20 cellular contexts compared by ENCODE assay signal in genomic region chr17:45036696-45037095, GRCh38. TPM values are rescaled to one million over a fixed set of nuclear protein-coding genes. Genes with fewer than 3 reads are reported as not detected.
DNase-seq lines count a peak whose midpoint lies in the region; ATAC-seq and TF ChIP-seq lines count a peak whose summit lies in the region.
"Had no signal": no experiment of that assay in that cellular context is flagged by ENCODE, and none has a peak within 500 bp of the region (broad histone marks: within the 10 kb centered on the region; RNA-seq: fewer than 3 reads in every experiment).

No MANE protein-coding gene starts in this region.

- intact Hi-C loops in transverse colon (cut with DNase I; ENCODE audit: low total_unique reads), result no loop called here

- H3K4me1 ChIP-seq in mesendoderm (ENCODE audit: control insufficient read depth, low read depth, low read length) (no peaks in the 10 kb centered on the region), transverse colon (peaks cover 19 to 53% (median 25%) of the 10 kb centered on the region in 4 donors)
- H3K4me1 ChIP-seq: SJSA1 had no signal

- no peak overlapping the region for H3K9ac ChIP-seq in mesendoderm (ENCODE audit: low read length)

- no peak overlapping the region for H2AK5ac ChIP-seq in mesendoderm (ENCODE audit: low read length)

- H3K56ac ChIP-seq in mesendoderm (ENCODE audit: low read length), result peak overlapping the region; percentile 34

- no peak for TF ChIP-seq POLR2A in transverse colon (IDR thresholded peaks at IDR 0.05)

- H3K9me3 ChIP-seq in WERI-Rb-1 (ENCODE audit: severe bottlenecking), result no peaks in the 10 kb centered on the region
- H3K9me3 ChIP-seq in transverse colon, result no peaks in the 10 kb centered on the region
- H3K9me3 ChIP-seq: BE2C, SJSA1 had no signal

- no peak overlapping the region for H3K4me3 ChIP-seq in WERI-Rb-1 (ENCODE audit: low read depth, low read length)
- no peak overlapping the region for H3K4me3 ChIP-seq in mesendoderm (ENCODE audit: low read length)
- H3K4me3 ChIP-seq in transverse colon, result no peak overlapping the region
- H3K4me3 ChIP-seq: SJSA1 had no signal

- H3K4me2 ChIP-seq in mesendoderm (ENCODE audit: low read length), result no peak overlapping the region

- H3K36me3 ChIP-seq in WERI-Rb-1, result peaks cover 43% of the 10 kb centered on the region
- no peaks in the 10 kb centered on the region for H3K36me3 ChIP-seq in mesendoderm (ENCODE audit: control insufficient read depth, insufficient read depth, low read length)
- no peaks in the 10 kb centered on the region for H3K36me3 ChIP-seq in transverse colon

- in situ Hi-C loops in transverse colon (cut with MboI; ENCODE audit: low pct_ligation_motif_present in 1 of 4, low pct_unique_long_range_greater_than_20kb in 1 of 4, low sequenced_read_pairs in 3 of 4), result no loop called here

- H3K79me1 ChIP-seq in mesendoderm (ENCODE audit: low read length), result peaks cover 8% of the 10 kb centered on the region

- no peak overlapping the region for H2BK5ac ChIP-seq in mesendoderm (ENCODE audit: low read length)

- no peak for TF ChIP-seq EP300 in transverse colon (IDR thresholded peaks at IDR 0.05; ENCODE audit: low read depth)

- TF ChIP-seq CTCF in WERI-Rb-1 (IDR thresholded peaks at IDR 0.05; ENCODE audit: low read depth, low read length) (no peak), transverse colon (IDR thresholded peaks at IDR 0.05) (no peak)

- peak overlapping the region; percentile 66 for H3K23ac ChIP-seq in mesendoderm (ENCODE audit: low read length)

- H3K27me3 ChIP-seq in WERI-Rb-1 (ENCODE audit: insufficient read depth, low read depth, severe bottlenecking), result no peaks in the 10 kb centered on the region
- H3K27me3 ChIP-seq in mesendoderm (ENCODE audit: insufficient read depth, low read length, poor library complexity), result no peaks in the 10 kb centered on the region
- no peaks in the 10 kb centered on the region for H3K27me3 ChIP-seq in transverse colon
- H3K27me3 ChIP-seq: BE2C, SJSA1 had no signal

- ATAC-seq in GM21381 (IDR thresholded peaks at IDR 0.05; ENCODE audit: unreplicated experiment) (no peak), HG03571 (IDR thresholded peaks at IDR 0.05; ENCODE audit: unreplicated experiment) (no peak)
- ATAC-seq: PC-3 had no signal

- no CpG with 5 or more reads among the region's 3 CpGs for WGBS in mesendoderm (ENCODE audit: extremely low coverage, insufficient coverage, low lambda C conversion rate)
- WGBS in transverse colon (ENCODE audit: low coverage in 1 of 2), 2 donors, result 39% methylated on average over 3 of the region's 3 CpGs; no CpG with 5 or more reads in 1 of the 2 donors

- H3K27ac ChIP-seq in WERI-Rb-1 (peak overlapping the region; percentile 29; the same call in 1 of the 2 replicates), mesendoderm (ENCODE audit: low read depth, low read length) (no peak overlapping the region), transverse colon (peak overlapping the region; percentile 39 to 65 (median 59))
- H3K27ac ChIP-seq: SJSA1 had no signal

- no peak overlapping the region for H4K5ac ChIP-seq in mesendoderm (ENCODE audit: low read length)

- no peak overlapping the region for H4K8ac ChIP-seq in mesendoderm (ENCODE audit: low read depth, low read length)

- peaks cover 3% of the 10 kb centered on the region for H3K79me2 ChIP-seq in mesendoderm (ENCODE audit: control insufficient read depth, insufficient read depth, low read length)

- H3K18ac ChIP-seq in mesendoderm (ENCODE audit: low read length), result no peak overlapping the region

- no peak overlapping the region for H2BK15ac ChIP-seq in mesendoderm (replicated peaks; ENCODE audit: low read depth)

- DNase-seq in NCI-H82 (lab: John Stamatoyannopoulos, UW), result peak; percentile 39
- no peak for DNase-seq in NCI-H82 treated with DMSO at 0.1 percent for 48 hours (lab: John Stamatoyannopoulos, UW; ENCODE audit: unreplicated experiment)
- peak; percentile 66 for DNase-seq in WERI-Rb-1
- DNase-seq in mesendoderm, result no peak
- DNase-seq in transverse colon, result peak; percentile 51
- DNase-seq in NCI-H226, result no peak
- DNase-seq: 8988T; BE2C; Calu3; CD4-positive, alpha-beta memory T cell; H7; KG1; NCI-H1092; NCI-H1694; NCI-H2227 treated with DMSO at 0.1 percent for 48 hours; NCI-H526 treated with DMSO at 0.1 percent for 48 hours; PC-3 had no signal

- H3K4ac ChIP-seq in mesendoderm (ENCODE audit: low read depth, low read length), result no peak overlapping the region

- H2BK120ac ChIP-seq in mesendoderm (ENCODE audit: low read depth, low read length), result no peak overlapping the region

RNA-seq across cellular contexts. Expression of gene DCAKD, which starts 14.7 kb away (rescaled TPM):
- polyA plus RNA-seq in mesendoderm (2013, experiment 1 of 2), result 21.9 TPM
- 22.4 TPM for polyA plus RNA-seq in mesendoderm (2013, experiment 2 of 2)
- 100 to 1,000 TPM in 1 of 4 donors, 10 to 100 TPM in 2, 1 to 10 TPM in 1; 9.4 to 144 (median 27.4) TPM for total RNA-seq in transverse colon

RNA-seq across cellular contexts. Expression of gene NMT1, which starts 24.4 kb away (rescaled TPM):
- polyA plus RNA-seq in mesendoderm (2013, experiment 1 of 2), result 126 TPM
- 128 TPM for polyA plus RNA-seq in mesendoderm (2013, experiment 2 of 2)
- total RNA-seq in transverse colon, result 10 to 100 TPM; 16.1 to 83.8 (median 43.4) TPM

Comparison
In these comparisons a context has a peak if more than half of its experiments do, and no peak if none do; other contexts are left out.
1. DNase-seq: peak in NCI-H82 (single experiment), WERI-Rb-1 (single experiment) and transverse colon (single experiment); none in NCI-H82 treated with DMSO at 0.1 percent for 48 hours (single experiment), mesendoderm (single experiment) and NCI-H226 (single experiment).